In the genomic region with DNA sequence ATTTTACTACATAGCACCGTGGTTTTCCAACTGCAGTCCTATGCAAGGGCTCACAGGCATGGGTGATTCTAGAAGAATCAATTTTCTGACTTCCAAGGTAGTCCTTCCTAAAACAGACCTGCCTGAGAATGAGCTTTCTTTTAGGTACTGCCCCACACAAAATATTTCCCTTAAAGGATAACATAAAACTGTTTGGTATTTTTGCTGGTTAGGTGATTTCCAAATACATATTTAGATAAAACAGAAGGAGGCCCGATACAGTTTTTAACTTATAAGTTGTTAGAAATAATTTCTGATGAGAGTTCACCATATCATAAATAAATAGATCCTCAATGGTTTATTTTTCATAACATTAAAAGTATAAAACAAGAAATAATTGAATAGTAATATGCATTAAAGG, we compare ENCODE assay signal across 2 cellular contexts.
TF ChIP-seq lines count a peak whose summit lies in the region.

No MANE protein-coding gene starts in this region.

TF ChIP-seq in HepG2, 621 proteins besides CTCF, POLR2A, EP300 and RAD21:
- peak; percentile 59; the same call in 1 of the 2 replicates for TF ChIP-seq MAFF (IDR thresholded peaks at IDR 0.05; ENCODE audit: low read depth, low read length)
- peak; percentile 54 to 76 for TF ChIP-seq MAFK (conservative IDR thresholded peaks at IDR 0.05 in 1 of 2, IDR thresholded peaks at IDR 0.05 in 1 of 2; ENCODE audit: low read length in 2 of 2)
- TF ChIP-seq, protein P1, sequence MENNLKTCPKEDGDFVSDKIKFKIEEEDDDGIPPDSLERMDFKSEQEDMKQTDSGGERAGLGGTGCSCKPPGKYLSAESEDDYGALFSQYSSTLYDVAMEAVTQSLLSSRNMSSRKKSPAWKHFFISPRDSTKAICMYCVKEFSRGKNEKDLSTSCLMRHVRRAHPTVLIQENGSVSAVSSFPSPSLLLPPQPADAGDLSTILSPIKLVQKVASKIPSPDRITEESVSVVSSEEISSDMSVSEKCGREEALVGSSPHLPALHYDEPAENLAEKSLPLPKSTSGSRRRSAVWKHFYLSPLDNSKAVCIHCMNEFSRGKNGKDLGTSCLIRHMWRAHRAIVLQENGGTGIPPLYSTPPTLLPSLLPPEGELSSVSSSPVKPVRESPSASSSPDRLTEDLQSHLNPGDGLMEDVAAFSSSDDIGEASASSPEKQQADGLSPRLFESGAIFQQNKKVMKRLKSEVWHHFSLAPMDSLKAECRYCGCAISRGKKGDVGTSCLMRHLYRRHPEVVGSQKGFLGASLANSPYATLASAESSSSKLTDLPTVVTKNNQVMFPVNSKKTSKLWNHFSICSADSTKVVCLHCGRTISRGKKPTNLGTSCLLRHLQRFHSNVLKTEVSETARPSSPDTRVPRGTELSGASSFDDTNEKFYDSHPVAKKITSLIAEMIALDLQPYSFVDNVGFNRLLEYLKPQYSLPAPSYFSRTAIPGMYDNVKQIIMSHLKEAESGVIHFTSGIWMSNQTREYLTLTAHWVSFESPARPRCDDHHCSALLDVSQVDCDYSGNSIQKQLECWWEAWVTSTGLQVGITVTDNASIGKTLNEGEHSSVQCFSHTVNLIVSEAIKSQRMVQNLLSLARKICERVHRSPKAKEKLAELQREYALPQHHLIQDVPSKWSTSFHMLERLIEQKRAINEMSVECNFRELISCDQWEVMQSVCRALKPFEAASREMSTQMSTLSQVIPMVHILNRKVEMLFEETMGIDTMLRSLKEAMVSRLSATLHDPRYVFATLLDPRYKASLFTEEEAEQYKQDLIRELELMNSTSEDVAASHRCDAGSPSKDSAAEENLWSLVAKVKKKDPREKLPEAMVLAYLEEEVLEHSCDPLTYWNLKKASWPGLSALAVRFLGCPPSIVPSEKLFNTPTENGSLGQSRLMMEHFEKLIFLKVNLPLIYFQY (CRISPR knock-in tag; IDR thresholded peaks at IDR 0.05; ENCODE audit: borderline replicate concordance) = no peak

TF ChIP-seq in H1, 55 proteins besides CTCF, POLR2A, EP300 and RAD21:
- TF ChIP-seq SIN3A (conservative IDR thresholded peaks at IDR 0.05 in 1 of 2, IDR thresholded peaks at IDR 0.05 in 1 of 2; ENCODE audit: low read depth in 1 of 2, low read length in 2 of 2) (no peak), KDM5A (IDR thresholded peaks at IDR 0.05; ENCODE audit: low read length) (no peak), GABPA (IDR thresholded peaks at IDR 0.05; ENCODE audit: borderline replicate concordance, insufficient read depth, low read length) (no peak), ZNF274 (IDR thresholded peaks at IDR 0.05; ENCODE audit: borderline replicate concordance, extremely low read depth, low read length) (no peak), TBP (IDR thresholded peaks at IDR 0.05; ENCODE audit: low read depth, low read length) (no peak), SP1 (IDR thresholded peaks at IDR 0.05; ENCODE audit: low read depth, low read length) (no peak), CBX5 (IDR thresholded peaks at IDR 0.05; ENCODE audit: low read depth, low read length) (no peak), BCL11A (IDR thresholded peaks at IDR 0.05; ENCODE audit: low read depth in 2 of 2, low read length in 2 of 2) (no peak), POU5F1 (IDR thresholded peaks at IDR 0.05; ENCODE audit: low read depth, low read length) (no peak), SRF (IDR thresholded peaks at IDR 0.05; ENCODE audit: low read depth, low read length) (no peak), NANOG (IDR thresholded peaks at IDR 0.05; ENCODE audit: insufficient read depth, low read depth, low read length, poor library complexity, severe bottlenecking) (no peak), JUND (IDR thresholded peaks at IDR 0.05; ENCODE audit: low read length) (no peak), POLR2AphosphoS5 (IDR thresholded peaks at IDR 0.05; ENCODE audit: low read depth, low read length) (no peak), CREB1 (IDR thresholded peaks at IDR 0.05) (no peak)
- TF ChIP-seq, protein P2, sequence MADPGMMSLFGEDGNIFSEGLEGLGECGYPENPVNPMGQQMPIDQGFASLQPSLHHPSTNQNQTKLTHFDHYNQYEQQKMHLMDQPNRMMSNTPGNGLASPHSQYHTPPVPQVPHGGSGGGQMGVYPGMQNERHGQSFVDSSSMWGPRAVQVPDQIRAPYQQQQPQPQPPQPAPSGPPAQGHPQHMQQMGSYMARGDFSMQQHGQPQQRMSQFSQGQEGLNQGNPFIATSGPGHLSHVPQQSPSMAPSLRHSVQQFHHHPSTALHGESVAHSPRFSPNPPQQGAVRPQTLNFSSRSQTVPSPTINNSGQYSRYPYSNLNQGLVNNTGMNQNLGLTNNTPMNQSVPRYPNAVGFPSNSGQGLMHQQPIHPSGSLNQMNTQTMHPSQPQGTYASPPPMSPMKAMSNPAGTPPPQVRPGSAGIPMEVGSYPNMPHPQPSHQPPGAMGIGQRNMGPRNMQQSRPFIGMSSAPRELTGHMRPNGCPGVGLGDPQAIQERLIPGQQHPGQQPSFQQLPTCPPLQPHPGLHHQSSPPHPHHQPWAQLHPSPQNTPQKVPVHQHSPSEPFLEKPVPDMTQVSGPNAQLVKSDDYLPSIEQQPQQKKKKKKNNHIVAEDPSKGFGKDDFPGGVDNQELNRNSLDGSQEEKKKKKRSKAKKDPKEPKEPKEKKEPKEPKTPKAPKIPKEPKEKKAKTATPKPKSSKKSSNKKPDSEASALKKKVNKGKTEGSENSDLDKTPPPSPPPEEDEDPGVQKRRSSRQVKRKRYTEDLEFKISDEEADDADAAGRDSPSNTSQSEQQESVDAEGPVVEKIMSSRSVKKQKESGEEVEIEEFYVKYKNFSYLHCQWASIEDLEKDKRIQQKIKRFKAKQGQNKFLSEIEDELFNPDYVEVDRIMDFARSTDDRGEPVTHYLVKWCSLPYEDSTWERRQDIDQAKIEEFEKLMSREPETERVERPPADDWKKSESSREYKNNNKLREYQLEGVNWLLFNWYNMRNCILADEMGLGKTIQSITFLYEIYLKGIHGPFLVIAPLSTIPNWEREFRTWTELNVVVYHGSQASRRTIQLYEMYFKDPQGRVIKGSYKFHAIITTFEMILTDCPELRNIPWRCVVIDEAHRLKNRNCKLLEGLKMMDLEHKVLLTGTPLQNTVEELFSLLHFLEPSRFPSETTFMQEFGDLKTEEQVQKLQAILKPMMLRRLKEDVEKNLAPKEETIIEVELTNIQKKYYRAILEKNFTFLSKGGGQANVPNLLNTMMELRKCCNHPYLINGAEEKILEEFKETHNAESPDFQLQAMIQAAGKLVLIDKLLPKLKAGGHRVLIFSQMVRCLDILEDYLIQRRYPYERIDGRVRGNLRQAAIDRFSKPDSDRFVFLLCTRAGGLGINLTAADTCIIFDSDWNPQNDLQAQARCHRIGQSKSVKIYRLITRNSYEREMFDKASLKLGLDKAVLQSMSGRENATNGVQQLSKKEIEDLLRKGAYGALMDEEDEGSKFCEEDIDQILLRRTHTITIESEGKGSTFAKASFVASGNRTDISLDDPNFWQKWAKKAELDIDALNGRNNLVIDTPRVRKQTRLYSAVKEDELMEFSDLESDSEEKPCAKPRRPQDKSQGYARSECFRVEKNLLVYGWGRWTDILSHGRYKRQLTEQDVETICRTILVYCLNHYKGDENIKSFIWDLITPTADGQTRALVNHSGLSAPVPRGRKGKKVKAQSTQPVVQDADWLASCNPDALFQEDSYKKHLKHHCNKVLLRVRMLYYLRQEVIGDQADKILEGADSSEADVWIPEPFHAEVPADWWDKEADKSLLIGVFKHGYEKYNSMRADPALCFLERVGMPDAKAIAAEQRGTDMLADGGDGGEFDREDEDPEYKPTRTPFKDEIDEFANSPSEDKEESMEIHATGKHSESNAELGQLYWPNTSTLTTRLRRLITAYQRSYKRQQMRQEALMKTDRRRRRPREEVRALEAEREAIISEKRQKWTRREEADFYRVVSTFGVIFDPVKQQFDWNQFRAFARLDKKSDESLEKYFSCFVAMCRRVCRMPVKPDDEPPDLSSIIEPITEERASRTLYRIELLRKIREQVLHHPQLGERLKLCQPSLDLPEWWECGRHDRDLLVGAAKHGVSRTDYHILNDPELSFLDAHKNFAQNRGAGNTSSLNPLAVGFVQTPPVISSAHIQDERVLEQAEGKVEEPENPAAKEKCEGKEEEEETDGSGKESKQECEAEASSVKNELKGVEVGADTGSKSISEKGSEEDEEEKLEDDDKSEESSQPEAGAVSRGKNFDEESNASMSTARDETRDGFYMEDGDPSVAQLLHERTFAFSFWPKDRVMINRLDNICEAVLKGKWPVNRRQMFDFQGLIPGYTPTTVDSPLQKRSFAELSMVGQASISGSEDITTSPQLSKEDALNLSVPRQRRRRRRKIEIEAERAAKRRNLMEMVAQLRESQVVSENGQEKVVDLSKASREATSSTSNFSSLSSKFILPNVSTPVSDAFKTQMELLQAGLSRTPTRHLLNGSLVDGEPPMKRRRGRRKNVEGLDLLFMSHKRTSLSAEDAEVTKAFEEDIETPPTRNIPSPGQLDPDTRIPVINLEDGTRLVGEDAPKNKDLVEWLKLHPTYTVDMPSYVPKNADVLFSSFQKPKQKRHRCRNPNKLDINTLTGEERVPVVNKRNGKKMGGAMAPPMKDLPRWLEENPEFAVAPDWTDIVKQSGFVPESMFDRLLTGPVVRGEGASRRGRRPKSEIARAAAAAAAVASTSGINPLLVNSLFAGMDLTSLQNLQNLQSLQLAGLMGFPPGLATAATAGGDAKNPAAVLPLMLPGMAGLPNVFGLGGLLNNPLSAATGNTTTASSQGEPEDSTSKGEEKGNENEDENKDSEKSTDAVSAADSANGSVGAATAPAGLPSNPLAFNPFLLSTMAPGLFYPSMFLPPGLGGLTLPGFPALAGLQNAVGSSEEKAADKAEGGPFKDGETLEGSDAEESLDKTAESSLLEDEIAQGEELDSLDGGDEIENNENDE (IDR thresholded peaks at IDR 0.05; ENCODE audit: insufficient replicate concordance, low read length) = no peak
TF ChIP-seq in H1: peak in this region for 0.
